30 cellular contexts compared by ENCODE assay signal in the genomic region with DNA sequence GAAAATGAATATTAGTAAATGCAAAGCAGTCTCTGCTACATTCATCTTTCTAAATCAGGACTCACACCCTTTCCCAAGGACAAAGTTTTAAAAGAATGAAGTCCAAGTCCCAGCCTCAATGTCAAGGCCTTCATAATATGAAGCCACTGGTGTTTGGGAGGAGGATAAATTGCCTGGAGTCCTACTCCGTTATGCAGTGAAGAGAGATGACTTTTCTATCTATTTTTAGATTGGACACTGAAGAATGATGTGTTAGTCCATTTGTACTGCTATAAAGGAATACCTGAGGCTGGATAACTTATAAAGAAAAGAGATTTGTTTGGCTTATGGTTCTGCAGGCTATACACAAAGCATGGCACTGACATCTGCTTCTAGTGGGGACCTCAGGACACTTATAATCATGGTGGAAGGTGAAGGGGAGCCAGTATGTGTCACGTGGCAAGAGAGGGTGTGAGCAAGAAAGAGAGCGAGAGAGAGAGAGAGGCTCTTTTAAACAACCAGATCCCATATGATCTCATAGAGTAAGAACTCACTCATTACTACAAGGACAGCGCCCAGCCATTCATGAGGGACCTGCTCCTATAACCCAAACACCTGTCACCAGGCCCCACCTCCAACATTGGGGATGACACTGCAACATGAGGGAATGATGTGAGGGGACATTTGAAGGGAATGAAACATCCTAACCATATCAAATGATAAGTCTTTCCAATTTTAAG.
"Had no signal": no experiment of that assay in that cellular context is flagged by ENCODE, and none has a peak within 500 bp of the region (broad histone marks: within the 10 kb centered on the region; RNA-seq: fewer than 3 reads in every experiment).

No MANE protein-coding gene starts in this region.

- H3K36me3 ChIP-seq: adrenal gland, ascending aorta, cardiac muscle cell had no signal

- H3K9me3 ChIP-seq: adrenal gland, ascending aorta had no signal

- H3K4me3 ChIP-seq: adrenal gland, ascending aorta, cardiac muscle cell had no signal

- H3K27me3 ChIP-seq: adrenal gland, ascending aorta, cardiac muscle cell had no signal

- ATAC-seq: activated CD8-positive, alpha-beta T cell treated with anti-CD3 and anti-CD28 coated beads for 36 hours; activated naive CD4-positive, alpha-beta T cell treated with anti-CD3 and anti-CD28 coated beads, Interleukin-2, amount 50 U/mL, for 72 hours; activated T-cell treated with anti-CD3 and anti-CD28 coated beads, Interleukin-2, amount 50 U/mL, for 4 hours; activated T-cell treated with anti-CD3 and anti-CD28 coated beads, Interleukin-2, amount 50 U/mL, for 72 hours; activated T-helper 17 cell treated with anti-CD3 and anti-CD28 coated beads, Interleukin-2, amount 50 U/mL, for 72 hours had no signal

- H3K27ac ChIP-seq: adrenal gland, ascending aorta, cardiac muscle cell, VCaP had no signal

- DNase-seq: activated B cell treated with CpG ODN at 0.5 μM for 24 hours; activated CD4-positive, alpha-beta memory T cell treated with anti-CD3 and anti-CD28 coated beads for 36 hours; activated CD4-positive, alpha-beta T cell treated with anti-CD3 and anti-CD28 coated beads for 4 hours; activated CD4-positive, alpha-beta T cell treated with anti-CD3 and anti-CD28 coated beads, Interleukin-2, amount 10 ng/mL, durations not matched to agents 24 days and 14 days; activated CD4-positive, alpha-beta T cell treated with anti-CD3 and anti-CD28 coated beads, Interleukin-2, amount 50 U/mL, for 1 hour; activated CD4-positive, alpha-beta T cell treated with anti-CD3 and anti-CD28 coated beads, Interleukin-2, amount 50 U/mL, for 4 hours; activated CD4-positive, CD25-positive, alpha-beta regulatory T cell treated with anti-CD3 and anti-CD28 coated beads, Interleukin-2, amount 50 U/mL, for 72 hours; activated CD8-positive, alpha-beta memory T cell treated with anti-CD3 and anti-CD28 coated beads, Interleukin-2, amount 50 U/mL, for 4 hours; activated CD8-positive, alpha-beta T cell treated with anti-CD3 and anti-CD28 coated beads for 36 hours; activated effector memory CD4-positive, alpha-beta T cell treated with anti-CD3 and anti-CD28 coated beads, Interleukin-2, amount 50 U/mL, for 16 hours; activated gamma-delta T cell treated with Interleukin-2 at 50 U/mL for 16 hours; activated naive CD4-positive, alpha-beta T cell; activated naive CD4-positive, alpha-beta T cell treated with anti-CD3 and anti-CD28 coated beads for 36 hours; activated naive CD4-positive, alpha-beta T cell treated with anti-CD3 and anti-CD28 coated beads, Interleukin-2, amount 50 U/mL, for 16 hours; activated naive CD8-positive, alpha-beta T cell treated with anti-CD3 and anti-CD28 coated beads for 36 hours; activated T-cell treated with anti-CD3 and anti-CD28 coated beads for 4 hours; activated T-cell treated with anti-CD3 and anti-CD28 coated beads, Interleukin-2, amount 50 U/mL, for 1 hour; activated T-cell treated with anti-CD3 and anti-CD28 coated beads, Interleukin-2, amount 50 U/mL, for 4 hours; activated T-cell treated with anti-CD3 and anti-CD28 coated beads, Interleukin-2, amount 50 U/mL, for 72 hours; adrenal gland; amniotic stem cell; cerebellar nuclear complex; T-helper 1 cell; T-helper 2 cell; T-helper 9 cell had no signal

- H3K4me1 ChIP-seq: adrenal gland, ascending aorta had no signal
